ENCODE assay signal across 18 cellular contexts in the genomic region with DNA sequence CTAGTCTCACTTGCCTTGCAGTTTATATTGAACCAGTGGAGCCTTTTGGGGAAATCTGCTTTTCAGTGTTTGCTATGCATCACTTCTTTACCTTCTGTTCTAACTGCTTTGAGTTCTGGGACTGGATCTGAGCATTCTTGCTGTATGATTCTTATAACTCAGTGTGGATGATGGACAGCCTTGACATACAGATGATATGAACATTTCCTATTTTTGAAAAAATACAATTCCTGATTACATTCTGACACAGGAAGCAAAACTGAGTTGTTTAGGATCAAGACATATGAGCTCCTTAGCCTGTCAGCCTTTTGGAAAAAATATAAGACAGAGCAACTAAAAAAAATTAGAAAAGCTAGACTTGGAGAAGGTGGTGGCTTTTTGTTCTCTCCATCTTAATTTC.
A peak's percentile ranks its signal among the peaks of the same experiment; 100 is the strongest.
DNase-seq lines count a peak whose midpoint lies in the region; ATAC-seq and TF ChIP-seq lines count a peak whose summit lies in the region.
"Had no signal": no experiment of that assay in that cellular context is flagged by ENCODE, and none has a peak within 500 bp of the region (broad histone marks: within the 10 kb centered on the region; RNA-seq: fewer than 3 reads in every experiment).

No MANE protein-coding gene starts in this region.

- no peak for TF ChIP-seq RAD21 in neural cell (conservative IDR thresholded peaks at IDR 0.05)

- in situ Hi-C loops in GM23248 (cut with MboI): no loop called here

- H2AFZ ChIP-seq in neural cell (ENCODE audit: low read depth, low read length) (no peak overlapping the region), GM23248 (no peak overlapping the region)

- H3K4me1 ChIP-seq in right cardiac atrium (ENCODE audit: control insufficient read depth, insufficient read depth, low read length) (peaks cover 1% of the 10 kb centered on the region), esophagus muscularis mucosa (peaks cover 7 to 77% (median 62%) of the 10 kb centered on the region in 4 donors), ascending aorta (peaks cover 0 to 6% of the 10 kb centered on the region in 2 donors), GM23248 (ENCODE audit: insufficient read depth) (0 out of 2 replicates have a peak, but pooled peaks cover 8% of the 10 kb centered on the region), BE2C (no peaks in the 10 kb centered on the region)
- H3K4me1 ChIP-seq: BLaER1 had no signal

- no peak for TF ChIP-seq POLR2A in esophagus muscularis mucosa (IDR thresholded peaks at IDR 0.05; ENCODE audit: low read depth)

- H3K4me2 ChIP-seq in neural cell (ENCODE audit: low read length): no peak overlapping the region
- H3K4me2 ChIP-seq in GM23248 (ENCODE audit: unreplicated experiment): no peak overlapping the region
- H3K4me2 ChIP-seq: BLaER1 had no signal

- H4K20me1 ChIP-seq in neural cell (ENCODE audit: insufficient read depth) (no peaks in the 10 kb centered on the region), GM23248 (ENCODE audit: insufficient read depth) (no peaks in the 10 kb centered on the region)
- H4K20me1 ChIP-seq: BLaER1 had no signal

- ATAC-seq in right cardiac atrium: no peak
- no peak for ATAC-seq in left ventricle myocardium superior
- ATAC-seq: GM12878 had no signal

- no peaks in the 10 kb centered on the region for H3K79me2 ChIP-seq in neural cell (replicated peaks; ENCODE audit: insufficient read depth, low read length)
- no peaks in the 10 kb centered on the region for H3K79me2 ChIP-seq in GM23248 (ENCODE audit: insufficient read depth)

- DNase-seq in right cardiac atrium (no peak), left ventricle myocardium superior (no peak), esophagus muscularis mucosa (ENCODE audit: extremely low spot score) (no peak), ascending aorta (ENCODE audit: low spot score in 2 of 2) (no peak), GM23248 (no peak), BE2C (no peak)
- DNase-seq: CD8-positive, alpha-beta memory T cell; DMS153; HCEC 1CT; Karpas-422; MM.1S; NCI-H1105; NCI-H1694 treated with DMSO at 0.1 percent for 48 hours; NCI-H446 treated with DMSO at 0.1 percent for 48 hours had no signal

- no peaks in the 10 kb centered on the region for H3K9me3 ChIP-seq in right cardiac atrium (ENCODE audit: control insufficient read depth, low read length)
- H3K9me3 ChIP-seq in esophagus muscularis mucosa: no peaks in the 10 kb centered on the region
- H3K9me3 ChIP-seq in neural cell (ENCODE audit: low read length): no peaks in the 10 kb centered on the region
- no peaks in the 10 kb centered on the region for H3K9me3 ChIP-seq in ascending aorta
- H3K9me3 ChIP-seq in GM23248 (ENCODE audit: low read depth): no peaks in the 10 kb centered on the region
- no peaks in the 10 kb centered on the region for H3K9me3 ChIP-seq in BE2C
- H3K9me3 ChIP-seq: BLaER1, SJSA1 had no signal

- peak overlapping the region; percentile 4 for H3K9ac ChIP-seq in neural cell (ENCODE audit: low read length)
- H3K9ac ChIP-seq in GM23248: no peak overlapping the region
- H3K9ac ChIP-seq: BLaER1 had no signal

- TF ChIP-seq EP300 in esophagus muscularis mucosa (IDR thresholded peaks at IDR 0.05): no peak
- TF ChIP-seq EP300 in neural cell (conservative IDR thresholded peaks at IDR 0.05; ENCODE audit: poor library complexity, severe bottlenecking): peak; percentile 82

- no peaks in the 10 kb centered on the region for H3K36me3 ChIP-seq in esophagus muscularis mucosa
- H3K36me3 ChIP-seq in neural cell (ENCODE audit: insufficient read depth, low read length): no peaks in the 10 kb centered on the region
- H3K36me3 ChIP-seq in ascending aorta: no peaks in the 10 kb centered on the region
- no peaks in the 10 kb centered on the region for H3K36me3 ChIP-seq in GM23248 (ENCODE audit: low read depth)
- no peaks in the 10 kb centered on the region for H3K36me3 ChIP-seq in BE2C
- H3K36me3 ChIP-seq: BLaER1, SJSA1 had no signal

- no peaks in the 10 kb centered on the region for H3F3A ChIP-seq in neural cell (ENCODE audit: insufficient read depth, low read length, poor library complexity, severe bottlenecking)
- 0 out of 2 replicates have a peak, but pooled peaks cover 5% of the 10 kb centered on the region for H3F3A ChIP-seq in GM23248 (ENCODE audit: insufficient read depth)

- H3K9me2 ChIP-seq in neural cell (ENCODE audit: insufficient read depth, low read length) (no peaks in the 10 kb centered on the region), GM23248 (ENCODE audit: insufficient read depth) (no peaks in the 10 kb centered on the region)

- TF ChIP-seq CTCF in esophagus muscularis mucosa (IDR thresholded peaks at IDR 0.05): no peak
- no peak for TF ChIP-seq CTCF in neural cell (IDR thresholded peaks at IDR 0.05; ENCODE audit: poor library complexity, severe bottlenecking)
- no peak for TF ChIP-seq CTCF in ascending aorta (IDR thresholded peaks at IDR 0.05)
- no peak for TF ChIP-seq CTCF in BE2C (IDR thresholded peaks at IDR 0.05; ENCODE audit: low read depth, low read length)

- H3K27me3 ChIP-seq in right cardiac atrium (ENCODE audit: control insufficient read depth, insufficient read depth): no peaks in the 10 kb centered on the region
- H3K27me3 ChIP-seq in esophagus muscularis mucosa: no peaks in the 10 kb centered on the region
- no peaks in the 10 kb centered on the region for H3K27me3 ChIP-seq in neural cell (ENCODE audit: insufficient read depth, low read depth, low read length)
- H3K27me3 ChIP-seq in ascending aorta: no peaks in the 10 kb centered on the region
- no peaks in the 10 kb centered on the region for H3K27me3 ChIP-seq in GM23248 (replicated peaks; ENCODE audit: insufficient read depth)
- no peaks in the 10 kb centered on the region; the same call in 1 of the 2 replicates for H3K27me3 ChIP-seq in BE2C
- H3K27me3 ChIP-seq: BLaER1, SJSA1 had no signal

- H3K27ac ChIP-seq in right cardiac atrium (ENCODE audit: low read length): no peak overlapping the region
- peak overlapping the region; percentile 5 to 67 (median 52) for H3K27ac ChIP-seq in esophagus muscularis mucosa (replicated peaks in 1 of 4)
- H3K27ac ChIP-seq in neural cell (ENCODE audit: low read length): peak overlapping the region; percentile 26
- H3K27ac ChIP-seq in ascending aorta: no peak overlapping the region
- H3K27ac ChIP-seq in GM23248: no peak overlapping the region
- H3K27ac ChIP-seq: BLaER1, SJSA1 had no signal

- H3K4me3 ChIP-seq in right cardiac atrium (ENCODE audit: low read length) (peak overlapping the region; percentile 50), esophagus muscularis mucosa (peak overlapping the region in 3 of 4 donors; percentile 44 to 48 (median 48)), neural cell (ENCODE audit: low read length) (no peak overlapping the region), ascending aorta (no peak overlapping the region), GM23248 (no peak overlapping the region), BE2C (ENCODE audit: low read depth, low read length) (no peak overlapping the region)
- H3K4me3 ChIP-seq: BLaER1, GM12878, SJSA1 had no signal

- intact Hi-C loops in right cardiac atrium (cut with DNase I) (loop anchor here in 1 of 4 donors (10.0 kb wide), 1 partner anchor 145 kb away; no protein-coding TSS in a partner anchor), left ventricle myocardium superior (cut with micrococcal nuclease) (no loop called here), esophagus muscularis mucosa (cut with DNase I) (no loop called here), ascending aorta (cut with DNase I) (no loop called here)

TF ChIP-seq in neural cell, 6 proteins besides CTCF, POLR2A, EP300 and RAD21:
- TF ChIP-seq, protein P1, sequence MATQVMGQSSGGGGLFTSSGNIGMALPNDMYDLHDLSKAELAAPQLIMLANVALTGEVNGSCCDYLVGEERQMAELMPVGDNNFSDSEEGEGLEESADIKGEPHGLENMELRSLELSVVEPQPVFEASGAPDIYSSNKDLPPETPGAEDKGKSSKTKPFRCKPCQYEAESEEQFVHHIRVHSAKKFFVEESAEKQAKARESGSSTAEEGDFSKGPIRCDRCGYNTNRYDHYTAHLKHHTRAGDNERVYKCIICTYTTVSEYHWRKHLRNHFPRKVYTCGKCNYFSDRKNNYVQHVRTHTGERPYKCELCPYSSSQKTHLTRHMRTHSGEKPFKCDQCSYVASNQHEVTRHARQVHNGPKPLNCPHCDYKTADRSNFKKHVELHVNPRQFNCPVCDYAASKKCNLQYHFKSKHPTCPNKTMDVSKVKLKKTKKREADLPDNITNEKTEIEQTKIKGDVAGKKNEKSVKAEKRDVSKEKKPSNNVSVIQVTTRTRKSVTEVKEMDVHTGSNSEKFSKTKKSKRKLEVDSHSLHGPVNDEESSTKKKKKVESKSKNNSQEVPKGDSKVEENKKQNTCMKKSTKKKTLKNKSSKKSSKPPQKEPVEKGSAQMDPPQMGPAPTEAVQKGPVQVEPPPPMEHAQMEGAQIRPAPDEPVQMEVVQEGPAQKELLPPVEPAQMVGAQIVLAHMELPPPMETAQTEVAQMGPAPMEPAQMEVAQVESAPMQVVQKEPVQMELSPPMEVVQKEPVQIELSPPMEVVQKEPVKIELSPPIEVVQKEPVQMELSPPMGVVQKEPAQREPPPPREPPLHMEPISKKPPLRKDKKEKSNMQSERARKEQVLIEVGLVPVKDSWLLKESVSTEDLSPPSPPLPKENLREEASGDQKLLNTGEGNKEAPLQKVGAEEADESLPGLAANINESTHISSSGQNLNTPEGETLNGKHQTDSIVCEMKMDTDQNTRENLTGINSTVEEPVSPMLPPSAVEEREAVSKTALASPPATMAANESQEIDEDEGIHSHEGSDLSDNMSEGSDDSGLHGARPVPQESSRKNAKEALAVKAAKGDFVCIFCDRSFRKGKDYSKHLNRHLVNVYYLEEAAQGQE (IDR thresholded peaks at IDR 0.05; ENCODE audit: borderline replicate concordance): peak; percentile 63
- TF ChIP-seq EZH2 (IDR thresholded peaks at IDR 0.05; ENCODE audit: borderline replicate concordance, insufficient read depth, low read length, poor library complexity, severe bottlenecking) (no peak), POLR2AphosphoS5 (IDR thresholded peaks at IDR 0.05) (peak; percentile 25), SMC3 (conservative IDR thresholded peaks at IDR 0.05; ENCODE audit: poor library complexity) (no peak), TAF1 (IDR thresholded peaks at IDR 0.05; ENCODE audit: low read depth) (no peak), MXI1 (conservative IDR thresholded peaks at IDR 0.05; ENCODE audit: poor library complexity, severe bottlenecking) (no peak)

Comparison
In these comparisons a context has a peak if more than half of its experiments do, and no peak if none do; other contexts are left out.
1. H3K27ac ChIP-seq: peak in esophagus muscularis mucosa (4 of 4) and neural cell (single experiment); none in right cardiac atrium (single experiment), ascending aorta (0 of 2) and GM23248 (single experiment).
2. H3K4me3 ChIP-seq: peak in right cardiac atrium (single experiment) and esophagus muscularis mucosa (3 of 4); none in neural cell (single experiment), ascending aorta (0 of 2), GM23248 (single experiment) and BE2C (single experiment).